Comparison of ENCODE assay signal across 19 cellular contexts in genomic region chr1:111045033-111045722, GRCh38.
DNase-seq lines count a peak whose midpoint lies in the region; ATAC-seq, FAIRE-seq and TF ChIP-seq lines count a peak whose summit lies in the region.
"Had no signal": no experiment of that assay in that cellular context is flagged by ENCODE, and none has a peak within 500 bp of the region (broad histone marks: within the 10 kb centered on the region; RNA-seq: fewer than 3 reads in every experiment).

No MANE protein-coding gene starts in this region.

- no peak for TF ChIP-seq CTCF in omental fat pad (IDR thresholded peaks at IDR 0.05)

- ATAC-seq in omental fat pad (ENCODE audit: low FRiP score) (peak; percentile 70), GM18861 (IDR thresholded peaks at IDR 0.05; ENCODE audit: unreplicated experiment) (no peak), HG03521 (IDR thresholded peaks at IDR 0.05; ENCODE audit: unreplicated experiment) (no peak)

- peak; percentile 9 for DNase-seq in AG20443 (ENCODE audit: low spot score)
- DNase-seq in GM18507 (ENCODE audit: extremely low spot score, insufficient read length, low read depth), result no peak
- peak; percentile 1 for DNase-seq in astrocyte of the hippocampus (ENCODE audit: low read depth, low spot score)
- DNase-seq in omental fat pad (ENCODE audit: low spot score), result no peak
- DNase-seq in NCI-H2196 (lab: John Stamatoyannopoulos, UW; ENCODE audit: unreplicated experiment), result no peak
- no peak for DNase-seq in C1 segment of cervical spinal cord (lab: John Stamatoyannopoulos, UW)
- DNase-seq: activated CD4-positive, alpha-beta T cell treated with anti-CD3 and anti-CD28 coated beads for 48 hours; activated naive CD4-positive, alpha-beta T cell treated with anti-CD3 and anti-CD28 coated beads, Interleukin-2, amount 50 U/mL, for 16 hours; dermis blood vessel endothelial cell; DMS153; heart left ventricle; KG1; NCI-H1092 treated with DMSO at 0.1 percent for 48 hours; nephron progenitor cell; SJCRH30; T1000 had no signal

- peak; percentile 9 for FAIRE-seq in GM18507 (lab: Jason Lieb, UNC)
- FAIRE-seq: keratinocyte had no signal

Comparison
In these comparisons a context has a peak if more than half of its experiments do, and no peak if none do; other contexts are left out.
1. DNase-seq: peak in AG20443 (single experiment) and astrocyte of the hippocampus (single experiment); none in GM18507 (single experiment), omental fat pad (single experiment), NCI-H2196 (single experiment) and C1 segment of cervical spinal cord (0 of 14).